In the genomic region with DNA sequence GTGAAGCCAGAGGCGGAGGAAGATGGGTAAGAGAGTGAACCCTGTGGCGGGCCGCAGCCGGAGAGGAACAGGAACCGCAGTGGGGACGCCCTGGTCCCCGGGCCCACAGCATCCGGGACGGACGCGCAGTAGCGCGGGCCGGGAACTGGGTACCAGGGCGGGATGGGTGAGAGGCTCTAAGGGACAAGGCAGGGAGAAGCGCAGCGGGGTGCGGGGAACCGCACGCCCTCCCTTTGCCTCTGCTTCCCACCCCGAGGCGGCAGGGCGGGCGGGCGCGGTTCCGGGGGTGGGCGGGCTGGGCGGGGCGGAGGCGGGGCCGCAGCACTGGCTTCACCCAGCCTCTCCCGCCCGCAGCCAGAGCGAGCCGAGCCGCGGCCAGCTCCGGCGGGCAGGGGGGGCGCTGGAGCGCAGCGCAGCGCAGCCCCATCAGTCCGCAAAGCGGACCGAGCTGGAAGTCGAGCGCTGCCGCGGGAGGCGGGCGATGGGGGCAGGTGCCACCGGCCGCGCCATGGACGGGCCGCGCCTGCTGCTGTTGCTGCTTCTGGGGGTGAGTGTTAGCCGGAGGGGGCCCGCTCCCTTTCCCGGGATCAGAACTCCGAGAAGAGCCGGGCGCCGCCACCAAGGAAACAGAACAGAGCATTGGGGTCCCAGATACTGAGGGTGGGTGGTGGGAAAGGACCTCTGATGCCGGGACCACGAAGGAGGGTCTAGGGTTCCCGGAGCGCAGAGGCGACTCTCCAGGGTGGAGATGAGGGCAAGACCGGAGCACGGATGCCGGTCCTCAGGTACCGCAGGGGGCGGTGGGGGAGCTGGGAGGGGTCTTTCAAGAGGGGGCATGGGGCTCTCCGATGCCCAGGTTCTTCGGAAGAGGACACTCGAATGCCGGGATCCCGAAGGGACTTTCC, we compare ENCODE assay signal across 8 cellular contexts. TPM values are rescaled to one million over a fixed set of nuclear protein-coding genes. Genes with fewer than 3 reads are reported as not detected.
DNase-seq lines count a peak whose midpoint lies in the region; ATAC-seq and TF ChIP-seq lines count a peak whose summit lies in the region.

A gene with protein sequence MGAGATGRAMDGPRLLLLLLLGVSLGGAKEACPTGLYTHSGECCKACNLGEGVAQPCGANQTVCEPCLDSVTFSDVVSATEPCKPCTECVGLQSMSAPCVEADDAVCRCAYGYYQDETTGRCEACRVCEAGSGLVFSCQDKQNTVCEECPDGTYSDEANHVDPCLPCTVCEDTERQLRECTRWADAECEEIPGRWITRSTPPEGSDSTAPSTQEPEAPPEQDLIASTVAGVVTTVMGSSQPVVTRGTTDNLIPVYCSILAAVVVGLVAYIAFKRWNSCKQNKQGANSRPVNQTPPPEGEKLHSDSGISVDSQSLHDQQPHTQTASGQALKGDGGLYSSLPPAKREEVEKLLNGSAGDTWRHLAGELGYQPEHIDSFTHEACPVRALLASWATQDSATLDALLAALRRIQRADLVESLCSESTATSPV (plus strand): TSS at position 357 of the 905 bp plus-strand sequence. CDS start 125 bp downstream, at position 482.

- H3K27ac Mint-ChIP-seq in activated naive CD8-positive, alpha-beta T cell: no peak within 1 kb of the TSS
- H3K27ac Mint-ChIP-seq in progenitor cell of endocrine pancreas: no peak within 1 kb of the TSS

- TF ChIP-seq CTCF in right atrium auricular region (IDR thresholded peaks at IDR 0.05) (no peak), progenitor cell of endocrine pancreas (IDR thresholded peaks at IDR 0.05; ENCODE audit: unreplicated experiment) (peak; percentile 4)

- H3K9me3 Mint-ChIP-seq in activated naive CD8-positive, alpha-beta T cell (ENCODE audit: low read depth): no peaks in the 10 kb centered on the region
- H3K9me3 Mint-ChIP-seq in progenitor cell of endocrine pancreas (ENCODE audit: low read depth): no peaks in the 10 kb centered on the region

- H3K36me3 Mint-ChIP-seq in activated naive CD8-positive, alpha-beta T cell: no peaks in the 10 kb centered on the region
- no peaks in the 10 kb centered on the region for H3K36me3 Mint-ChIP-seq in progenitor cell of endocrine pancreas (ENCODE audit: insufficient read depth)

- no peaks in the 10 kb centered on the region for H3K9me3 ChIP-seq in right atrium auricular region

- DNase-seq in ELF-1 (ENCODE audit: low read depth, low spot score) (peak; percentile 76), HK-2 (ENCODE audit: unreplicated experiment) (peak; percentile 22), RPMI8226 (peak; percentile 78), right atrium auricular region (ENCODE audit: low spot score) (no peak), progenitor cell of endocrine pancreas (ENCODE audit: low spot score, unreplicated experiment) (no peak)

- peak within 1 kb of the TSS; percentile 81 for H3K4me3 Mint-ChIP-seq in activated naive CD8-positive, alpha-beta T cell
- peak within 1 kb of the TSS; percentile 49 for H3K4me3 Mint-ChIP-seq in progenitor cell of endocrine pancreas (ENCODE audit: low read depth)

- peaks cover 6 to 10% of the 10 kb centered on the region in 2 donors for H3K27me3 ChIP-seq in right atrium auricular region

- H3K27ac ChIP-seq in right atrium auricular region: peak within 1 kb of the TSS; percentile 32 to 52

- no peaks in the 10 kb centered on the region for H3K36me3 ChIP-seq in right atrium auricular region

- peak within 1 kb of the TSS; percentile 43 to 54 for H3K4me3 ChIP-seq in right atrium auricular region

- peaks cover 0 to 39% of the 10 kb centered on the region in 2 donors for H3K4me1 ChIP-seq in right atrium auricular region

- H3K27me3 Mint-ChIP-seq in activated naive CD8-positive, alpha-beta T cell: peaks cover 14% of the 10 kb centered on the region
- H3K27me3 Mint-ChIP-seq in progenitor cell of endocrine pancreas: peaks cover 84% of the 10 kb centered on the region

- H3K4me1 Mint-ChIP-seq in activated naive CD8-positive, alpha-beta T cell (ENCODE audit: low read depth): peaks cover 18% of the 10 kb centered on the region
- peaks cover 6% of the 10 kb centered on the region for H3K4me1 Mint-ChIP-seq in progenitor cell of endocrine pancreas (ENCODE audit: low read depth)

- ATAC-seq in GM19467 (IDR thresholded peaks at IDR 0.05; ENCODE audit: unreplicated experiment): no peak
- no peak for ATAC-seq in HG03139 (IDR thresholded peaks at IDR 0.05; ENCODE audit: unreplicated experiment)

RNA-seq across cellular contexts. Expression of the gene that starts here (rescaled TPM):
- 10 to 100 TPM; 13.9 to 16.7 TPM for total RNA-seq in right atrium auricular region
- total RNA-seq in progenitor cell of endocrine pancreas: 2.7 and 6.2 TPM in 2 replicates

Comparison
In these comparisons a context has a peak if more than half of its experiments do, and no peak if none do; other contexts are left out.
1. DNase-seq: peak in ELF-1 (single experiment), HK-2 (single experiment) and RPMI8226 (single experiment); none in right atrium auricular region (single experiment) and progenitor cell of endocrine pancreas (single experiment).